Comparison of ENCODE assay signal across 17 cellular contexts in genomic region chr21:39087238-39087975, GRCh38.
DNase-seq lines count a peak whose midpoint lies in the region; ATAC-seq, FAIRE-seq and TF ChIP-seq lines count a peak whose summit lies in the region.
"Had no signal": no experiment of that assay in that cellular context is flagged by ENCODE, and none has a peak within 500 bp of the region (broad histone marks: within the 10 kb centered on the region; RNA-seq: fewer than 3 reads in every experiment).

No MANE protein-coding gene starts in this region.

- H3K36me3 ChIP-seq in heart right ventricle (no peaks in the 10 kb centered on the region), kidney (ENCODE audit: control insufficient read depth in 1 of 2, insufficient read depth in 2 of 2, low read length in 2 of 2) (no peaks in the 10 kb centered on the region)

- peaks cover 0 to 9% (median 0%) of the 10 kb centered on the region in 5 experiments for H3K9me3 Mint-ChIP-seq in brain
- H3K9me3 Mint-ChIP-seq in osteocyte (ENCODE audit: unreplicated experiment) = no peaks in the 10 kb centered on the region
- H3K9me3 Mint-ChIP-seq: activated naive CD4-positive, alpha-beta T cell treated with anti-CD3 and anti-CD28 coated beads, Interleukin-2, amount 50 U/mL, for 24 hours had no signal

- ATAC-seq in heart right ventricle (peak; percentile 82 to 96 (median 90)), GM18502 (IDR thresholded peaks at IDR 0.05; ENCODE audit: poor library complexity, unreplicated experiment) (no peak), foreskin keratinocyte (no peak)

- H3K4me3 ChIP-seq in heart right ventricle = peak overlapping the region in 7 of 10 donors; percentile 4 to 26 (median 15)
- no peak overlapping the region for H3K4me3 ChIP-seq in kidney (ENCODE audit: low read length in 2 of 2)
- H3K4me3 ChIP-seq: K562 had no signal

- H3K4me1 Mint-ChIP-seq in brain (peaks cover 23% of the 10 kb centered on the region), osteocyte (ENCODE audit: unreplicated experiment) (peaks cover 28% of the 10 kb centered on the region)
- H3K4me1 Mint-ChIP-seq: activated naive CD4-positive, alpha-beta T cell treated with anti-CD3 and anti-CD28 coated beads, Interleukin-2, amount 50 U/mL, for 24 hours had no signal

- peaks cover 7% of the 10 kb centered on the region for H3K27me3 Mint-ChIP-seq in brain
- peaks cover 3% of the 10 kb centered on the region for H3K27me3 Mint-ChIP-seq in osteocyte (ENCODE audit: unreplicated experiment)
- H3K27me3 Mint-ChIP-seq: activated naive CD4-positive, alpha-beta T cell treated with anti-CD3 and anti-CD28 coated beads, Interleukin-2, amount 50 U/mL, for 24 hours had no signal

- peak overlapping the region in 3 of 5 experiments; percentile 48 to 77 (median 72) for H3K27ac Mint-ChIP-seq in brain
- H3K27ac Mint-ChIP-seq in osteocyte (ENCODE audit: unreplicated experiment) = peak overlapping the region; percentile 23
- H3K27ac Mint-ChIP-seq: activated naive CD4-positive, alpha-beta T cell treated with anti-CD3 and anti-CD28 coated beads, Interleukin-2, amount 50 U/mL, for 24 hours had no signal

- TF ChIP-seq CTCF in brain (conservative IDR thresholded peaks at IDR 0.05) (no peak), heart right ventricle (IDR thresholded peaks at IDR 0.05) (no peak), osteocyte (IDR thresholded peaks at IDR 0.05) (no peak), foreskin keratinocyte (conservative IDR thresholded peaks at IDR 0.05) (no peak), kidney (IDR thresholded peaks at IDR 0.05; ENCODE audit: borderline replicate concordance, extremely low read depth, insufficient read depth) (no peak)

- WGBS in heart right ventricle, 2 donors = 48 to 57% methylated on average over 26 of the region's 26 CpGs

- FAIRE-seq in kidney (lab: Jason Lieb, UNC) = no peak
- FAIRE-seq: frontal cortex, K562 had no signal

- DNase-seq in heart right ventricle (peak; percentile 68 to 69), osteocyte (ENCODE audit: extremely low spot score, unreplicated experiment) (no peak), foreskin keratinocyte (no peak), COR-L47 (lab: John Stamatoyannopoulos, UW) (no peak), kidney (no peak)
- DNase-seq: activated CD4-positive, CD25-positive, alpha-beta regulatory T cell treated with anti-CD3 and anti-CD28 coated beads, Interleukin-2, amount 50 U/mL, for 72 hours; DND-41; mesendoderm; NCI-H1105 treated with DMSO at 0.1 percent for 48 hours; occipital lobe; T-helper 9 cell had no signal

- H3K36me3 Mint-ChIP-seq in brain (peaks cover 3% of the 10 kb centered on the region), osteocyte (ENCODE audit: unreplicated experiment) (peaks cover 2% of the 10 kb centered on the region)
- H3K36me3 Mint-ChIP-seq: activated naive CD4-positive, alpha-beta T cell treated with anti-CD3 and anti-CD28 coated beads, Interleukin-2, amount 50 U/mL, for 24 hours had no signal

- intact Hi-C loops in heart right ventricle (cut with DNase I) (loop anchor here in 5 of 10 donors (1.0 to 10.0 kb wide), 7 partner anchors 35 to 282 kb away; partner anchors contain the start of gene ETS2 (in 3 of the 5)), kidney (cut with DNase I) (no loop called here)

- peaks cover 2 to 70% (median 41%) of the 10 kb centered on the region in 9 donors for H3K4me1 ChIP-seq in heart right ventricle
- H3K4me1 ChIP-seq in foreskin keratinocyte = no peaks in the 10 kb centered on the region
- peaks cover 3 to 4% of the 10 kb centered on the region in 2 donors for H3K4me1 ChIP-seq in kidney (ENCODE audit: control insufficient read depth in 1 of 2, insufficient read depth in 1 of 2, low read depth in 1 of 2, low read length in 2 of 2)

- peak overlapping the region in 1 of 2 donors; percentile 19 for H3K9ac ChIP-seq in kidney (ENCODE audit: low read length in 2 of 2)

- peak overlapping the region; percentile 79 to 98 (median 94) for H3K27ac ChIP-seq in heart right ventricle
- no peak overlapping the region for H3K27ac ChIP-seq in foreskin keratinocyte
- no peak overlapping the region for H3K27ac ChIP-seq in kidney (ENCODE audit: low read depth in 2 of 2, low read length in 2 of 2)
- H3K27ac ChIP-seq: C4-2B had no signal

- peak overlapping the region in 2 of 5 experiments; percentile 46 to 52 for H3K4me3 Mint-ChIP-seq in brain
- no peak overlapping the region for H3K4me3 Mint-ChIP-seq in osteocyte (ENCODE audit: unreplicated experiment)
- H3K4me3 Mint-ChIP-seq: activated naive CD4-positive, alpha-beta T cell treated with anti-CD3 and anti-CD28 coated beads, Interleukin-2, amount 50 U/mL, for 24 hours had no signal

- no peaks in the 10 kb centered on the region for H3K9me3 ChIP-seq in heart right ventricle
- no peaks in the 10 kb centered on the region for H3K9me3 ChIP-seq in kidney (ENCODE audit: control insufficient read depth in 1 of 2, low read length in 2 of 2)

- H3K27me3 ChIP-seq in heart right ventricle (no peaks in the 10 kb centered on the region), foreskin keratinocyte (no peaks in the 10 kb centered on the region)

Comparison
In these comparisons a context has a peak if more than half of its experiments do, and no peak if none do; other contexts are left out.
1. ATAC-seq: peak in heart right ventricle (8 of 8); none in GM18502 (single experiment) and foreskin keratinocyte (single experiment).
2. DNase-seq: peak in heart right ventricle (2 of 2); none in osteocyte (single experiment), foreskin keratinocyte (0 of 2), COR-L47 (single experiment) and kidney (single experiment).
3. H3K27ac ChIP-seq: peak in heart right ventricle (10 of 10); none in foreskin keratinocyte (single experiment) and kidney (0 of 2).
4. H3K4me3 ChIP-seq: peak in heart right ventricle (7 of 10); none in kidney (0 of 2).